Comparison of ENCODE assay signal across 14 cellular contexts in genomic region chr4:76513517-76513916, GRCh38.
DNase-seq lines count a peak whose midpoint lies in the region; ATAC-seq and TF ChIP-seq lines count a peak whose summit lies in the region.
"Had no signal": no experiment of that assay in that cellular context is flagged by ENCODE, and none has a peak within 500 bp of the region (broad histone marks: within the 10 kb centered on the region; RNA-seq: fewer than 3 reads in every experiment).

No MANE protein-coding gene starts in this region.

- no peak overlapping the region for H3K27ac Mint-ChIP-seq in endodermal cell
- no peak overlapping the region for H3K27ac Mint-ChIP-seq in CD4-positive, alpha-beta memory T cell
- H3K27ac Mint-ChIP-seq: CD4-positive, CD25-positive, alpha-beta regulatory T cell; GM23338 had no signal

- H3K9ac ChIP-seq in PC-3 (ENCODE audit: low read length) = no peak overlapping the region
- no peak overlapping the region for H3K9ac ChIP-seq in endodermal cell (ENCODE audit: extremely low read depth, low read length, poor library complexity, severe bottlenecking)

- POLR2A ChIA-PET in PC-3 (lab: Charles Lee; ENCODE audit: unreplicated experiment) = no interaction called here
- POLR2A ChIA-PET in CD4-positive, alpha-beta memory T cell (lab: Charles Lee; ENCODE audit: partially characterized antibody) = no interaction called here

- H3K9me3 Mint-ChIP-seq in endodermal cell = peaks cover 5% of the 10 kb centered on the region
- peaks cover 0 to 12% (median 3%) of the 10 kb centered on the region in 8 donors for H3K9me3 Mint-ChIP-seq in CD4-positive, alpha-beta memory T cell

- no peak overlapping the region for H3K4me2 ChIP-seq in PC-3 (ENCODE audit: low read length)
- H3K4me2 ChIP-seq: GM23338 had no signal

- H3K27me3 ChIP-seq in PC-3 (ENCODE audit: low read length) (no peaks in the 10 kb centered on the region), endodermal cell (ENCODE audit: control insufficient read depth, insufficient read depth, low read length, poor library complexity, severe bottlenecking) (no peaks in the 10 kb centered on the region), right cardiac atrium (ENCODE audit: control insufficient read depth, insufficient read depth) (no peaks in the 10 kb centered on the region)
- no peaks in the 10 kb centered on the region for H3K27me3 ChIP-seq in CD4-positive, alpha-beta memory T cell (ENCODE audit: insufficient read depth, low read length)

- H3F3A ChIP-seq in PC-3 (ENCODE audit: low read length, unreplicated experiment) = no peaks in the 10 kb centered on the region

- ATAC-seq in PC-3 (no peak), GM21423 (IDR thresholded peaks at IDR 0.05; ENCODE audit: unreplicated experiment) (no peak), right cardiac atrium (no peak)
- ATAC-seq: GM12878, GM23338 had no signal

- DNase-seq in SIG-M5 treated with dmso at 0.1 percent for 504 hours (lab: John Stamatoyannopoulos, UW; ENCODE audit: unreplicated experiment) = peak; percentile 15
- DNase-seq in SIG-M5 (lab: John Stamatoyannopoulos, UW) = no peak
- DNase-seq in PC-3 = peak; percentile 26
- DNase-seq in kidney tubule cell (ENCODE audit: low spot score) = peak; percentile 31
- DNase-seq in endodermal cell = no peak
- DNase-seq in CD4-positive, alpha-beta memory T cell = no peak
- no peak for DNase-seq in right cardiac atrium
- DNase-seq: CD4-positive, CD25-positive, alpha-beta regulatory T cell; DMS79; H7 had no signal

- no peaks in the 10 kb centered on the region for H4K20me1 ChIP-seq in PC-3 (ENCODE audit: low read length)

- H3K27ac ChIP-seq in PC-3 (ENCODE audit: low read length) = no peak overlapping the region
- H3K27ac ChIP-seq in endodermal cell (ENCODE audit: low read depth, low read length) = no peak overlapping the region
- H3K27ac ChIP-seq in CD4-positive, alpha-beta memory T cell (ENCODE audit: low read depth, low read length) = no peak overlapping the region
- H3K27ac ChIP-seq in right cardiac atrium (ENCODE audit: low read length) = no peak overlapping the region
- H3K27ac ChIP-seq: 22Rv1 had no signal

- H3K4me1 ChIP-seq in PC-3 (ENCODE audit: insufficient read depth, low read length) (peaks cover 5% of the 10 kb centered on the region; the same call in 1 of the 2 replicates), endodermal cell (ENCODE audit: control insufficient read depth, insufficient read depth, low read length) (no peaks in the 10 kb centered on the region), right cardiac atrium (ENCODE audit: control insufficient read depth, insufficient read depth, low read length) (no peaks in the 10 kb centered on the region)
- no peaks in the 10 kb centered on the region for H3K4me1 ChIP-seq in CD4-positive, alpha-beta memory T cell (ENCODE audit: insufficient read depth, low read length)

- intact Hi-C loops in PC-3 (cut with micrococcal nuclease) = loop anchor here (5.0 kb wide), 2 partner anchors 74 to 144 kb away; no protein-coding TSS in a partner anchor
- intact Hi-C loops in CD4-positive, alpha-beta memory T cell (cut with micrococcal nuclease) = loop anchor here (5.0 kb wide), 2 partner anchors 919 to 1089 kb away; no protein-coding TSS in a partner anchor
- intact Hi-C loops in right cardiac atrium (cut with DNase I) = loop anchor here (5.0 to 10.0 kb wide), 5 partner anchors 241 to 691 kb away; no protein-coding TSS in a partner anchor

- H3K4me3 ChIP-seq in PC-3 (ENCODE audit: low read length) (no peak overlapping the region), endodermal cell (ENCODE audit: low read length) (no peak overlapping the region), right cardiac atrium (ENCODE audit: low read length) (no peak overlapping the region)
- H3K4me3 ChIP-seq in CD4-positive, alpha-beta memory T cell (ENCODE audit: low read length in 2 of 2) = no peak overlapping the region
- H3K4me3 ChIP-seq: GM12878, GM23338 had no signal

- TF ChIP-seq CTCF in PC-3 (conservative IDR thresholded peaks at IDR 0.05; ENCODE audit: low read depth, low read length) (no peak), endodermal cell (conservative IDR thresholded peaks at IDR 0.05) (no peak)

- CTCF ChIA-PET in PC-3 (lab: Charles Lee) = no interaction called here
- CTCF ChIA-PET in CD4-positive, alpha-beta memory T cell (lab: Charles Lee; ENCODE audit: partially characterized antibody) = interaction anchor here (1.5 kb wide), 1 partner anchor 690 kb away, joined by 4 read pairs; no protein-coding TSS in a partner anchor

- H3K36me3 Mint-ChIP-seq in endodermal cell (ENCODE audit: low read depth) = no peaks in the 10 kb centered on the region
- no peaks in the 10 kb centered on the region for H3K36me3 Mint-ChIP-seq in CD4-positive, alpha-beta memory T cell
- H3K36me3 Mint-ChIP-seq: CD4-positive, CD25-positive, alpha-beta regulatory T cell had no signal

- no peaks in the 10 kb centered on the region for H3K9me2 ChIP-seq in PC-3 (replicated peaks; ENCODE audit: low read length)

- WGBS in endodermal cell (ENCODE audit: insufficient coverage in 1 of 2, insufficient read length in 1 of 2), 2 experiments = 88% methylated on average over 4 to 7 of the region's 7 CpGs
- WGBS in right cardiac atrium = 87% methylated on average over 7 of the region's 7 CpGs

- no peaks in the 10 kb centered on the region for H3K79me2 ChIP-seq in PC-3 (ENCODE audit: low read length)

- peaks cover 3% of the 10 kb centered on the region for H3K4me1 Mint-ChIP-seq in endodermal cell
- H3K4me1 Mint-ChIP-seq in CD4-positive, alpha-beta memory T cell = no peaks in the 10 kb centered on the region
- H3K4me1 Mint-ChIP-seq: CD4-positive, CD25-positive, alpha-beta regulatory T cell had no signal

- H2AFZ ChIP-seq in PC-3 (ENCODE audit: low read length) = no peak overlapping the region
- H2AFZ ChIP-seq: GM23338 had no signal

- no peaks in the 10 kb centered on the region for H3K27me3 Mint-ChIP-seq in endodermal cell (ENCODE audit: insufficient read depth)
- no peaks in the 10 kb centered on the region for H3K27me3 Mint-ChIP-seq in CD4-positive, alpha-beta memory T cell

- no peak overlapping the region for H3K4me3 Mint-ChIP-seq in endodermal cell
- no peak overlapping the region for H3K4me3 Mint-ChIP-seq in CD4-positive, alpha-beta memory T cell
- H3K4me3 Mint-ChIP-seq: CD4-positive, CD25-positive, alpha-beta regulatory T cell; GM23338 had no signal

- no peaks in the 10 kb centered on the region for H3K36me3 ChIP-seq in PC-3 (ENCODE audit: low read depth, low read length)
- H3K36me3 ChIP-seq in endodermal cell (ENCODE audit: control insufficient read depth, insufficient read depth, low read length) = no peaks in the 10 kb centered on the region
- H3K36me3 ChIP-seq in CD4-positive, alpha-beta memory T cell (ENCODE audit: insufficient read depth, low read length) = no peaks in the 10 kb centered on the region

- H3K9me3 ChIP-seq in PC-3 (ENCODE audit: low read length) (no peaks in the 10 kb centered on the region), endodermal cell (ENCODE audit: control insufficient read depth, low read length) (peaks cover 8% of the 10 kb centered on the region), right cardiac atrium (ENCODE audit: control insufficient read depth, low read length) (no peaks in the 10 kb centered on the region)
- H3K9me3 ChIP-seq in CD4-positive, alpha-beta memory T cell (ENCODE audit: control insufficient read depth in 1 of 2, low read length in 2 of 2) = no peaks in the 10 kb centered on the region

- no TSS peak for BruUV-seq in PC-3 (replicated peaks; lab: Mats Ljungman, UMichigan)

Comparison
In these comparisons a context has a peak if more than half of its experiments do, and no peak if none do; other contexts are left out.
1. DNase-seq: peak in SIG-M5 treated with dmso at 0.1 percent for 504 hours (single experiment), PC-3 (single experiment) and kidney tubule cell (single experiment); none in SIG-M5 (single experiment), endodermal cell (single experiment), CD4-positive, alpha-beta memory T cell (0 of 5) and right cardiac atrium (0 of 3).